In genomic region chr20:20465259-20465658, GRCh38 we compare ENCODE assay signal across 10 cellular contexts.
A peak's percentile ranks its signal among the peaks of the same experiment; 100 is the strongest.
DNase-seq lines count a peak whose midpoint lies in the region; ATAC-seq and TF ChIP-seq lines count a peak whose summit lies in the region.
"Had no signal": no experiment of that assay in that cellular context is flagged by ENCODE, and none has a peak within 500 bp of the region (broad histone marks: within the 10 kb centered on the region; RNA-seq: fewer than 3 reads in every experiment).

No MANE protein-coding gene starts in this region.

- H3K36me3 Mint-ChIP-seq in brain (peaks cover 11% of the 10 kb centered on the region), naive B cell (peaks cover 5 to 8% of the 10 kb centered on the region in 2 donors)

- no peaks in the 10 kb centered on the region for H3K9me3 Mint-ChIP-seq in brain
- H3K9me3 Mint-ChIP-seq in naive B cell: no peaks in the 10 kb centered on the region

- TF ChIP-seq CTCF in GM06990 (IDR thresholded peaks at IDR 0.05; ENCODE audit: insufficient read depth, low read length, poor library complexity, severe bottlenecking) (peak; percentile 19), brain (conservative IDR thresholded peaks at IDR 0.05) (peak; percentile 15 to 51)

- no peak for DNase-seq in GM06990 (ENCODE audit: extremely low read depth, insufficient read length)
- DNase-seq in LHCN-M2 (ENCODE audit: low read depth): peak; percentile 52
- no peak for DNase-seq in naive B cell
- no peak for DNase-seq in COLO668 (lab: John Stamatoyannopoulos, UW; ENCODE audit: unreplicated experiment)
- DNase-seq: activated CD4-positive, alpha-beta T cell treated with anti-CD3 and anti-CD28 coated beads for 48 hours had no signal

- H3K27me3 Mint-ChIP-seq in brain (peaks cover 3% of the 10 kb centered on the region), naive B cell (no peaks in the 10 kb centered on the region)

- H3K27me3 ChIP-seq in GM06990 (replicated peaks; ENCODE audit: control insufficient read depth, insufficient read depth, low read length): no peaks in the 10 kb centered on the region

- H3K4me1 Mint-ChIP-seq in brain (peaks cover 74% of the 10 kb centered on the region), naive B cell (peaks cover 30 to 46% (median 45%) of the 10 kb centered on the region in 3 donors)

- H3K27ac Mint-ChIP-seq in brain (peak overlapping the region; percentile 60 to 96 (median 84)), naive B cell (peak overlapping the region in 4 of 6 donors; percentile 41 to 92 (median 76))

- H3K36me3 ChIP-seq in GM06990 (ENCODE audit: control insufficient read depth, insufficient read depth, low read length): no peaks in the 10 kb centered on the region

- H3K4me3 Mint-ChIP-seq in brain (peak overlapping the region in 2 of 5 experiments; percentile 33 to 55), naive B cell (peak overlapping the region in 2 of 8 donors; percentile 0 to 21)

- H3K4me3 ChIP-seq in GM06990 (replicated peaks; ENCODE audit: low read depth, low read length): no peak overlapping the region
- H3K4me3 ChIP-seq: thoracic aorta had no signal

- ATAC-seq in naive B cell (ENCODE audit: low read depth in 2 of 2) (no peak), HG03196 (IDR thresholded peaks at IDR 0.05; ENCODE audit: unreplicated experiment) (no peak), GM19351 (IDR thresholded peaks at IDR 0.05; ENCODE audit: unreplicated experiment) (no peak), GM21529 (IDR thresholded peaks at IDR 0.05; ENCODE audit: unreplicated experiment) (no peak)
